Comparison of ENCODE assay signal across 16 cellular contexts in the genomic region with DNA sequence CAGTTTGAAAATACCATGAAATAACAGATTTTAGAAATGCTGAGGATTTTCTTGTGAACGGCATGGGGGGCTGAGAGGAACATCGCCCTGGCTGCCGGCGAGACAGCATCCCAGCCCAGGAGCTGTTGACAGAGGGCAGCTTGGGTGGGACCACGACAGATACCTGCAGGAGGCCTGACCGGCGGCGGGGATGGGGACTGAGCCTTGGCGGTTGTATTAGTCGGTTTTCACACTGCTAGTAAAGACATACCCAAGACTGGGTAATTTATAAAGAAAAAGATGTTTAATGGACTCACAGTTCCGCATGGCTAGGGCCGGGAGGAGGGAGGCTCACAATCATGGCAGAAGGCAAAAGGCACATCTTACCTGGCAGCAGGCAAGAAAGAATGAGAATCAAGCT.
DNase-seq lines count a peak whose midpoint lies in the region; ATAC-seq and TF ChIP-seq lines count a peak whose summit lies in the region.
"Had no signal": no experiment of that assay in that cellular context is flagged by ENCODE, and none has a peak within 500 bp of the region (broad histone marks: within the 10 kb centered on the region; RNA-seq: fewer than 3 reads in every experiment).

No MANE protein-coding gene starts in this region.

- H3K27me3 Mint-ChIP-seq in activated T-cell treated with anti-CD3 and anti-CD28 coated beads, Interleukin-2, amount 50 U/mL, for 24 hours = no peaks in the 10 kb centered on the region
- H3K27me3 Mint-ChIP-seq: CD4-positive, alpha-beta T cell had no signal

- TF ChIP-seq POLR2A in spleen (IDR thresholded peaks at IDR 0.05) = no peak

- H3K9me3 Mint-ChIP-seq in activated T-cell treated with anti-CD3 and anti-CD28 coated beads, Interleukin-2, amount 50 U/mL, for 24 hours = no peaks in the 10 kb centered on the region
- H3K9me3 Mint-ChIP-seq: CD4-positive, alpha-beta T cell; GM23338 had no signal

- H3K4me3 ChIP-seq in lower lobe of right lung (no peak overlapping the region), spleen (no peak overlapping the region)
- H3K4me3 ChIP-seq: A549, GM23338 had no signal

- no peak overlapping the region for H3K27ac ChIP-seq in lower lobe of right lung
- H3K27ac ChIP-seq in spleen = no peak overlapping the region
- H3K27ac ChIP-seq: 22Rv1, C4-2B had no signal

- H3K4me3 Mint-ChIP-seq in activated T-cell treated with anti-CD3 and anti-CD28 coated beads, Interleukin-2, amount 50 U/mL, for 24 hours = no peak overlapping the region
- H3K4me3 Mint-ChIP-seq: CD4-positive, alpha-beta T cell; GM23338 had no signal

- H3K36me3 Mint-ChIP-seq in activated T-cell treated with anti-CD3 and anti-CD28 coated beads, Interleukin-2, amount 50 U/mL, for 24 hours (ENCODE audit: low read depth) = no peaks in the 10 kb centered on the region

- no peak for TF ChIP-seq CTCF in lower lobe of right lung (IDR thresholded peaks at IDR 0.05)
- no peak for TF ChIP-seq CTCF in spleen (IDR thresholded peaks at IDR 0.05 in 8 of 11, conservative IDR thresholded peaks at IDR 0.05 in 3 of 11)

- H3K9me3 ChIP-seq in lower lobe of right lung (no peaks in the 10 kb centered on the region), spleen (no peaks in the 10 kb centered on the region)
- H3K9me3 ChIP-seq: A549, Caco-2 had no signal

- no peaks in the 10 kb centered on the region for H3K36me3 ChIP-seq in lower lobe of right lung
- H3K36me3 ChIP-seq in spleen = no peaks in the 10 kb centered on the region

- DNase-seq in activated T-cell treated with anti-CD3 and anti-CD28 coated beads, Interleukin-2, amount 50 U/mL, for 24 hours = no peak
- DNase-seq in activated T-cell treated with anti-CD3 and anti-CD28 coated beads, Interleukin-2, amount 50 U/mL, for 48 hours = no peak
- peak; percentile 32 for DNase-seq in lower lobe of right lung
- peak; percentile 70 for DNase-seq in posterior vena cava (ENCODE audit: low spot score)
- peak; percentile 51 for DNase-seq in spleen
- DNase-seq in pons (ENCODE audit: low spot score) = no peak
- no peak for DNase-seq in stimulated activated CD4-positive, alpha-beta T cell treated with anti-CD3 and anti-CD28 coated beads, Interleukin-4, amount 100 ng/mL, for 1 hour
- DNase-seq: AML-193; CD4-positive, alpha-beta T cell; HCEC 1CT had no signal

- H3K27me3 ChIP-seq in lower lobe of right lung (ENCODE audit: low read depth) (no peaks in the 10 kb centered on the region), spleen (replicated peaks in 1 of 7) (no peaks in the 10 kb centered on the region)

- intact Hi-C loops in lower lobe of right lung (cut with DNase I) = no loop called here
- intact Hi-C loops in posterior vena cava (cut with DNase I) = no loop called here
- intact Hi-C loops in spleen (cut with DNase I; ENCODE audit: low total_unique reads) = no loop called here

- no peak for ATAC-seq in lower lobe of right lung
- ATAC-seq in HG03521 (IDR thresholded peaks at IDR 0.05; ENCODE audit: unreplicated experiment) = no peak
- ATAC-seq: A549, GM23338 had no signal

- H3K4me1 ChIP-seq in lower lobe of right lung = peaks cover under 1% of the 10 kb centered on the region
- peaks cover 0 to 3% (median 1%) of the 10 kb centered on the region in 6 donors for H3K4me1 ChIP-seq in spleen

- 91 to 98% (median 96%) methylated on average over 12 of the region's 12 CpGs for WGBS in spleen, 5 donors

- H3K4me1 Mint-ChIP-seq in activated T-cell treated with anti-CD3 and anti-CD28 coated beads, Interleukin-2, amount 50 U/mL, for 24 hours (ENCODE audit: low read depth) = no peaks in the 10 kb centered on the region
- H3K4me1 Mint-ChIP-seq: GM23338 had no signal

- peak overlapping the region; percentile 1 for H3K27ac Mint-ChIP-seq in activated T-cell treated with anti-CD3 and anti-CD28 coated beads, Interleukin-2, amount 50 U/mL, for 24 hours
- H3K27ac Mint-ChIP-seq: CD4-positive, alpha-beta T cell; GM23338 had no signal

Comparison
In these comparisons a context has a peak if more than half of its experiments do, and no peak if none do; other contexts are left out.
1. DNase-seq: peak in lower lobe of right lung (single experiment), posterior vena cava (single experiment) and spleen (single experiment); none in activated T-cell treated with anti-CD3 and anti-CD28 coated beads, Interleukin-2, amount 50 U/mL, for 24 hours (single experiment), activated T-cell treated with anti-CD3 and anti-CD28 coated beads, Interleukin-2, amount 50 U/mL, for 48 hours (0 of 2), pons (single experiment) and stimulated activated CD4-positive, alpha-beta T cell treated with anti-CD3 and anti-CD28 coated beads, Interleukin-4, amount 100 ng/mL, for 1 hour (single experiment).